27 cellular contexts compared by ENCODE assay signal in genomic region chr1:193113258-193113991, GRCh38. TPM values are rescaled to one million over a fixed set of nuclear protein-coding genes. Genes with fewer than 3 reads are reported as not detected.
DNase-seq lines count a peak whose midpoint lies in the region; ATAC-seq and TF ChIP-seq lines count a peak whose summit lies in the region.
"Had no signal": no experiment of that assay in that cellular context is flagged by ENCODE, and none has a peak within 500 bp of the region (broad histone marks: within the 10 kb centered on the region; RNA-seq: fewer than 3 reads in every experiment).

No MANE protein-coding gene starts in this region.

- H3K27me3 Mint-ChIP-seq in endodermal cell (ENCODE audit: insufficient read depth), result no peaks in the 10 kb centered on the region
- peaks cover 5% of the 10 kb centered on the region for H3K27me3 Mint-ChIP-seq in nephron (ENCODE audit: low read depth)
- H3K27me3 Mint-ChIP-seq in natural killer cell treated with Interleukin-12 subunit alpha and Interleukin-12 subunit beta and Interleukin-15 and Interleukin-18, amount 100 ng/mL, for 72 hours, result peaks cover 0 to 5% of the 10 kb centered on the region in 2 donors
- H3K27me3 Mint-ChIP-seq: CD8-positive, alpha-beta memory T cell had no signal

- H3K4me3 ChIP-seq in HUES64 (ENCODE audit: low read length) (no peak overlapping the region), endodermal cell (ENCODE audit: low read length) (no peak overlapping the region), esophagus muscularis mucosa (no peak overlapping the region)
- H3K4me3 ChIP-seq: adrenal gland, hepatocyte, lung had no signal

- no peak overlapping the region for H3K9ac ChIP-seq in HUES64 (ENCODE audit: low read depth, low read length)
- H3K9ac ChIP-seq in endodermal cell (ENCODE audit: extremely low read depth, low read length, poor library complexity, severe bottlenecking), result no peak overlapping the region

- H3K9me3 ChIP-seq in HUES64 (ENCODE audit: insufficient read depth, low read depth, low read length), result no peaks in the 10 kb centered on the region
- H3K9me3 ChIP-seq in endodermal cell (ENCODE audit: control insufficient read depth, low read length), result no peaks in the 10 kb centered on the region
- no peaks in the 10 kb centered on the region for H3K9me3 ChIP-seq in esophagus muscularis mucosa
- H3K9me3 ChIP-seq: adrenal gland had no signal

- no peak overlapping the region for H3K4me3 Mint-ChIP-seq in endodermal cell
- peak overlapping the region in 1 of 3 experiments; percentile 8 for H3K4me3 Mint-ChIP-seq in nephron
- H3K4me3 Mint-ChIP-seq in natural killer cell treated with Interleukin-12 subunit alpha and Interleukin-12 subunit beta and Interleukin-15 and Interleukin-18, amount 100 ng/mL, for 72 hours, result no peak overlapping the region
- H3K4me3 Mint-ChIP-seq in stimulated activated effector memory CD8-positive, alpha-beta T cell treated with anti-CD3 and anti-CD28 coated beads, Interleukin-12 subunit alpha, Interleukin-12 subunit beta, amount 100 ng/mL, for 72 hours, result no peak overlapping the region
- H3K4me3 Mint-ChIP-seq: activated CD4-positive, alpha-beta T cell treated with anti-CD3 and anti-CD28 coated beads, Interleukin-2, amount 10 ng/mL, durations not matched to agents 7 days and 5 days; activated T-cell treated with anti-CD3 and anti-CD28 coated beads, Interleukin-2, amount 50 U/mL, for 72 hours; CD8-positive, alpha-beta memory T cell had no signal

- H3K27ac Mint-ChIP-seq in endodermal cell, result peak overlapping the region; percentile 74
- peak overlapping the region in 2 of 3 experiments; percentile 54 to 69 for H3K27ac Mint-ChIP-seq in nephron
- H3K27ac Mint-ChIP-seq in natural killer cell treated with Interleukin-12 subunit alpha and Interleukin-12 subunit beta and Interleukin-15 and Interleukin-18, amount 100 ng/mL, for 72 hours, result no peak overlapping the region
- no peak overlapping the region for H3K27ac Mint-ChIP-seq in stimulated activated effector memory CD8-positive, alpha-beta T cell treated with anti-CD3 and anti-CD28 coated beads, Interleukin-12 subunit alpha, Interleukin-12 subunit beta, amount 100 ng/mL, for 72 hours
- H3K27ac Mint-ChIP-seq: activated CD4-positive, alpha-beta T cell treated with anti-CD3 and anti-CD28 coated beads, Interleukin-2, amount 10 ng/mL, durations not matched to agents 7 days and 5 days; activated T-cell treated with anti-CD3 and anti-CD28 coated beads, Interleukin-2, amount 50 U/mL, for 72 hours; CD8-positive, alpha-beta memory T cell had no signal

- no peak for TF ChIP-seq POLR2A in esophagus muscularis mucosa (IDR thresholded peaks at IDR 0.05; ENCODE audit: low read depth)

- WGBS in HUES64, result 62% methylated on average over 9 of the region's 9 CpGs
- 70 to 74% methylated on average over 7 to 9 of the region's 9 CpGs for WGBS in endodermal cell (ENCODE audit: insufficient coverage in 1 of 2, insufficient read length in 1 of 2), 2 experiments
- 78% methylated on average over 9 of the region's 9 CpGs for WGBS in esophagus muscularis mucosa

- intact Hi-C loops in esophagus muscularis mucosa (cut with DNase I), result loop anchor here (10.0 kb wide), 1 partner anchor 509 kb away; no protein-coding TSS in a partner anchor

- no peaks in the 10 kb centered on the region for H3K9me3 Mint-ChIP-seq in endodermal cell
- no peaks in the 10 kb centered on the region for H3K9me3 Mint-ChIP-seq in nephron
- no peaks in the 10 kb centered on the region for H3K9me3 Mint-ChIP-seq in natural killer cell treated with Interleukin-12 subunit alpha and Interleukin-12 subunit beta and Interleukin-15 and Interleukin-18, amount 100 ng/mL, for 72 hours
- no peaks in the 10 kb centered on the region for H3K9me3 Mint-ChIP-seq in stimulated activated effector memory CD8-positive, alpha-beta T cell treated with anti-CD3 and anti-CD28 coated beads, Interleukin-12 subunit alpha, Interleukin-12 subunit beta, amount 100 ng/mL, for 72 hours
- H3K9me3 Mint-ChIP-seq: activated CD4-positive, alpha-beta T cell treated with anti-CD3 and anti-CD28 coated beads, Interleukin-2, amount 10 ng/mL, durations not matched to agents 7 days and 5 days; activated T-cell treated with anti-CD3 and anti-CD28 coated beads, Interleukin-2, amount 50 U/mL, for 72 hours; CD8-positive, alpha-beta memory T cell had no signal

- TF ChIP-seq CTCF in C4-2B (conservative IDR thresholded peaks at IDR 0.05), result no peak
- no peak for TF ChIP-seq CTCF in endodermal cell (conservative IDR thresholded peaks at IDR 0.05)
- no peak for TF ChIP-seq CTCF in nephron (IDR thresholded peaks at IDR 0.05; ENCODE audit: unreplicated experiment in 3 of 3)
- TF ChIP-seq CTCF in esophagus muscularis mucosa (IDR thresholded peaks at IDR 0.05), result no peak

- H3K27ac ChIP-seq in C4-2B, result peak overlapping the region; percentile 55
- peak overlapping the region; percentile 55 for H3K27ac ChIP-seq in HUES64 (ENCODE audit: low read depth, low read length)
- no peak overlapping the region for H3K27ac ChIP-seq in endodermal cell (ENCODE audit: low read depth, low read length)
- peak overlapping the region in 2 of 4 donors; percentile 26 to 39 for H3K27ac ChIP-seq in esophagus muscularis mucosa (replicated peaks in 1 of 4)

- H3K27me3 ChIP-seq in HUES64 (ENCODE audit: insufficient read depth, low read length), result no peaks in the 10 kb centered on the region
- no peaks in the 10 kb centered on the region for H3K27me3 ChIP-seq in endodermal cell (ENCODE audit: control insufficient read depth, insufficient read depth, low read length, poor library complexity, severe bottlenecking)
- no peaks in the 10 kb centered on the region for H3K27me3 ChIP-seq in esophagus muscularis mucosa
- H3K27me3 ChIP-seq: adrenal gland, brain microvascular endothelial cell, hepatocyte had no signal

- H3K4me1 ChIP-seq in HUES64 (ENCODE audit: insufficient read depth, low read length) (peaks cover 30% of the 10 kb centered on the region), endodermal cell (ENCODE audit: control insufficient read depth, insufficient read depth, low read length) (no peaks in the 10 kb centered on the region), esophagus muscularis mucosa (peaks cover 20 to 39% (median 30%) of the 10 kb centered on the region in 4 donors)

- DNase-seq in endodermal cell, result peak; percentile 89
- DNase-seq in natural killer cell treated with Interleukin-12 subunit alpha and Interleukin-12 subunit beta and Interleukin-15 and Interleukin-18, amount 100 ng/mL, for 72 hours (ENCODE audit: low spot score), result no peak
- DNase-seq in esophagus muscularis mucosa (ENCODE audit: extremely low spot score), result no peak
- DNase-seq in stimulated activated effector memory CD8-positive, alpha-beta T cell treated with anti-CD3 and anti-CD28 coated beads, Interleukin-12 subunit alpha, Interleukin-12 subunit beta, amount 100 ng/mL, for 72 hours (ENCODE audit: low spot score in 2 of 2), result no peak
- DNase-seq: activated CD4-positive, alpha-beta T cell treated with anti-CD3 and anti-CD28 coated beads, Interleukin-2, amount 10 ng/mL, durations not matched to agents 7 days and 5 days; activated naive CD4-positive, alpha-beta T cell treated with Interleukin-2 at 50 U/mL for 16 hours; activated T-cell treated with anti-CD3 and anti-CD28 coated beads, Interleukin-2, amount 50 U/mL, for 72 hours; adrenal gland; brain microvascular endothelial cell; CD8-positive, alpha-beta memory T cell; DMS153; effector CD4-positive, alpha-beta T cell; foreskin melanocyte; Karpas-422; kidney glomerular epithelial cell; NCI-H1694 treated with DMSO at 0.1 percent for 48 hours; NCI-H2171; NCI-H526 treated with DMSO at 0.1 percent for 48 hours; RPMI8226; substantia nigra; T-helper 2 cell had no signal

- ATAC-seq in natural killer cell treated with Interleukin-12 subunit alpha and Interleukin-12 subunit beta and Interleukin-15 and Interleukin-18, amount 100 ng/mL, for 72 hours, result no peak
- no peak for ATAC-seq in GM21717 (IDR thresholded peaks at IDR 0.05; ENCODE audit: unreplicated experiment)
- no peak for ATAC-seq in stimulated activated effector memory CD8-positive, alpha-beta T cell treated with anti-CD3 and anti-CD28 coated beads, Interleukin-12 subunit alpha, Interleukin-12 subunit beta, amount 100 ng/mL, for 72 hours
- ATAC-seq: activated T-cell treated with anti-CD3 and anti-CD28 coated beads, Interleukin-2, amount 50 U/mL, for 72 hours had no signal

- H3K4me1 Mint-ChIP-seq in endodermal cell (peaks cover 30% of the 10 kb centered on the region), nephron (no peaks in the 10 kb centered on the region)
- peaks cover 0 to under 1% of the 10 kb centered on the region in 2 donors for H3K4me1 Mint-ChIP-seq in natural killer cell treated with Interleukin-12 subunit alpha and Interleukin-12 subunit beta and Interleukin-15 and Interleukin-18, amount 100 ng/mL, for 72 hours (ENCODE audit: low read depth in 2 of 2)
- peaks cover under 1% of the 10 kb centered on the region for H3K4me1 Mint-ChIP-seq in stimulated activated effector memory CD8-positive, alpha-beta T cell treated with anti-CD3 and anti-CD28 coated beads, Interleukin-12 subunit alpha, Interleukin-12 subunit beta, amount 100 ng/mL, for 72 hours

- H3K36me3 ChIP-seq in HUES64 (ENCODE audit: insufficient read depth, low read length) (no peaks in the 10 kb centered on the region), endodermal cell (ENCODE audit: control insufficient read depth, insufficient read depth, low read length) (no peaks in the 10 kb centered on the region), esophagus muscularis mucosa (no peaks in the 10 kb centered on the region)
- H3K36me3 ChIP-seq: adrenal gland, brain microvascular endothelial cell had no signal

- TF ChIP-seq EP300 in esophagus muscularis mucosa (IDR thresholded peaks at IDR 0.05), result no peak

- H3K36me3 Mint-ChIP-seq in endodermal cell (ENCODE audit: low read depth) (no peaks in the 10 kb centered on the region), nephron (ENCODE audit: low read depth) (no peaks in the 10 kb centered on the region)
- no peaks in the 10 kb centered on the region for H3K36me3 Mint-ChIP-seq in natural killer cell treated with Interleukin-12 subunit alpha and Interleukin-12 subunit beta and Interleukin-15 and Interleukin-18, amount 100 ng/mL, for 72 hours
- H3K36me3 Mint-ChIP-seq in stimulated activated effector memory CD8-positive, alpha-beta T cell treated with anti-CD3 and anti-CD28 coated beads, Interleukin-12 subunit alpha, Interleukin-12 subunit beta, amount 100 ng/mL, for 72 hours, result no peaks in the 10 kb centered on the region
- H3K36me3 Mint-ChIP-seq: CD8-positive, alpha-beta memory T cell had no signal

RNA-seq across cellular contexts. Expression of gene GLRX2, which starts 8.2 kb away (rescaled TPM):
- 8.8 TPM for polyA plus RNA-seq in HUES64 (2013, experiment 1 of 2)
- polyA plus RNA-seq in HUES64 (2013, experiment 2 of 2), result 9.1 TPM
- total RNA-seq in endodermal cell, result 10 to 100 TPM in 1 of 2 donors, 1 to 10 TPM in 1; 8.6 to 11.0 TPM
- 5.3 TPM for polyA plus RNA-seq in endodermal cell (2013, experiment 1 of 2)
- 6.1 TPM for polyA plus RNA-seq in endodermal cell (2013, experiment 2 of 2)
- total RNA-seq in natural killer cell treated with Interleukin-12 subunit alpha and Interleukin-12 subunit beta and Interleukin-15 and Interleukin-18, amount 100 ng/mL, for 72 hours, result 10 to 100 TPM; 22.9 to 23.6 TPM
- total RNA-seq in esophagus muscularis mucosa, result 10 to 100 TPM in 2 of 4 donors, 1 to 10 TPM in 2; 8.1 to 12.1 (median 10.0) TPM

RNA-seq across cellular contexts. Expression of gene CDC73, which starts 8.4 kb away (rescaled TPM):
- polyA plus RNA-seq in HUES64 (2013, experiment 1 of 2), result 33.6 TPM
- 29.7 TPM for polyA plus RNA-seq in HUES64 (2013, experiment 2 of 2)
- total RNA-seq in endodermal cell (10 to 100 TPM; 52.8 to 53.0 TPM), esophagus muscularis mucosa (10 to 100 TPM; 45.4 to 66.9 (median 46.0) TPM)
- 31.7 TPM for polyA plus RNA-seq in endodermal cell (2013, experiment 1 of 2)
- 30.3 TPM for polyA plus RNA-seq in endodermal cell (2013, experiment 2 of 2)
- total RNA-seq in natural killer cell treated with Interleukin-12 subunit alpha and Interleukin-12 subunit beta and Interleukin-15 and Interleukin-18, amount 100 ng/mL, for 72 hours, result 10 to 100 TPM; 71.8 to 76.5 TPM

RNA-seq across cellular contexts. Expression of gene RO60, which starts 54.0 kb away (rescaled TPM):
- polyA plus RNA-seq in HUES64 (2013, experiment 1 of 2), result 26.8 TPM
- 32.1 TPM for polyA plus RNA-seq in HUES64 (2013, experiment 2 of 2)
- total RNA-seq in endodermal cell (10 to 100 TPM; 79.4 to 92.0 TPM), esophagus muscularis mucosa (100 to 1,000 TPM; 112 to 277 (median 168) TPM)
- 41.1 TPM for polyA plus RNA-seq in endodermal cell (2013, experiment 1 of 2)
- 47.7 TPM for polyA plus RNA-seq in endodermal cell (2013, experiment 2 of 2)
- total RNA-seq in natural killer cell treated with Interleukin-12 subunit alpha and Interleukin-12 subunit beta and Interleukin-15 and Interleukin-18, amount 100 ng/mL, for 72 hours, result 10 to 100 TPM; 60.6 to 74.0 TPM

RNA-seq across cellular contexts. Expression of gene UCHL5, which starts 54.3 kb away (rescaled TPM):
- polyA plus RNA-seq in HUES64 (2013, experiment 1 of 2), result 36.7 TPM
- polyA plus RNA-seq in HUES64 (2013, experiment 2 of 2), result 37.7 TPM
- total RNA-seq in endodermal cell (10 to 100 TPM; 33.0 to 40.6 TPM), esophagus muscularis mucosa (10 to 100 TPM; 24.0 to 33.8 (median 28.8) TPM)
- polyA plus RNA-seq in endodermal cell (2013, experiment 1 of 2), result 32.7 TPM
- 33.8 TPM for polyA plus RNA-seq in endodermal cell (2013, experiment 2 of 2)
- total RNA-seq in natural killer cell treated with Interleukin-12 subunit alpha and Interleukin-12 subunit beta and Interleukin-15 and Interleukin-18, amount 100 ng/mL, for 72 hours, result 10 to 100 TPM; 67.9 to 76.8 TPM

Comparison
In these comparisons a context has a peak if more than half of its experiments do, and no peak if none do; other contexts are left out.
1. H3K27ac Mint-ChIP-seq: peak in endodermal cell (single experiment) and nephron (2 of 3); none in natural killer cell treated with Interleukin-12 subunit alpha and Interleukin-12 subunit beta and Interleukin-15 and Interleukin-18, amount 100 ng/mL, for 72 hours (0 of 2) and stimulated activated effector memory CD8-positive, alpha-beta T cell treated with anti-CD3 and anti-CD28 coated beads, Interleukin-12 subunit alpha, Interleukin-12 subunit beta, amount 100 ng/mL, for 72 hours (single experiment).